Comparison of ENCODE assay signal across 8 cellular contexts in genomic region chrX:107825698-107826285, GRCh38. TPM values are rescaled to one million over a fixed set of nuclear protein-coding genes. Genes with fewer than 3 reads are reported as not detected.
DNase-seq lines count a peak whose midpoint lies in the region; ATAC-seq, FAIRE-seq and TF ChIP-seq lines count a peak whose summit lies in the region.

Gene MID2 (plus strand): TSS chrX:107825866. CDS start chrX:107826427, 561 bp downstream.

- H3K27me3 ChIP-seq in bronchial epithelial cell (ENCODE audit: control insufficient read depth, insufficient read depth, low read length) = no peaks in the 10 kb centered on the region

- no peaks in the 10 kb centered on the region for H3K36me3 ChIP-seq in bronchial epithelial cell (ENCODE audit: control insufficient read depth, insufficient read depth, low read length)

- no peak for TF ChIP-seq CTCF in bronchial epithelial cell (IDR thresholded peaks at IDR 0.05; ENCODE audit: insufficient read depth, low read length, severe bottlenecking)

- DNase-seq in A172 (ENCODE audit: low spot score) = peak; percentile 19
- DNase-seq in HT1080 (ENCODE audit: low read depth) = peak; percentile 34
- DNase-seq in T-helper 9 cell = peak; percentile 30
- peak; percentile 57 for DNase-seq in bronchial epithelial cell (ENCODE audit: low read depth)
- peak; percentile 86 for DNase-seq in islet precursor cell
- DNase-seq in stimulated activated CD4-positive, alpha-beta T cell treated with anti-CD3 and anti-CD28 coated beads, Interleukin-12 subunit alpha, Interleukin-12 subunit beta, amount 100 ng/mL, for 4 hours = peak; percentile 32
- DNase-seq in NOMO-1 treated with DMSO at 0.1 percent for 48 hours (lab: John Stamatoyannopoulos, UW; ENCODE audit: unreplicated experiment) = no peak

- ATAC-seq in GM19023 (IDR thresholded peaks at IDR 0.05; ENCODE audit: unreplicated experiment) = peak; percentile 40

- H3K4me3 ChIP-seq in bronchial epithelial cell (ENCODE audit: low read depth, low read length) = peak within 1 kb of the TSS; percentile 57

- FAIRE-seq in bronchial epithelial cell (lab: Jason Lieb, UNC) = no peak

RNA-seq across cellular contexts. Expression of gene MID2, which starts in this region (rescaled TPM):
- 5.7 and 6.7 TPM in 2 replicates for total RNA-seq in A172 (2014; rRNA removed; shearing (Covaris generic))
- total RNA-seq in HT1080 (2014; rRNA removed; shearing (Covaris generic)) = 5.9 and 9.1 TPM in 2 replicates
- 3.0 and 4.7 TPM in 2 replicates for polyA plus RNA-seq in HT1080 (2015; cell fraction: cytosol; rRNA removed)
- 6.3 and 8.2 TPM in 2 replicates for polyA plus RNA-seq in HT1080 (2015; cell fraction: nucleus; rRNA removed)
- 21.9 and 28.8 TPM in 2 replicates for total RNA-seq in bronchial epithelial cell
